ENCODE assay signal across 20 cellular contexts in the genomic region with DNA sequence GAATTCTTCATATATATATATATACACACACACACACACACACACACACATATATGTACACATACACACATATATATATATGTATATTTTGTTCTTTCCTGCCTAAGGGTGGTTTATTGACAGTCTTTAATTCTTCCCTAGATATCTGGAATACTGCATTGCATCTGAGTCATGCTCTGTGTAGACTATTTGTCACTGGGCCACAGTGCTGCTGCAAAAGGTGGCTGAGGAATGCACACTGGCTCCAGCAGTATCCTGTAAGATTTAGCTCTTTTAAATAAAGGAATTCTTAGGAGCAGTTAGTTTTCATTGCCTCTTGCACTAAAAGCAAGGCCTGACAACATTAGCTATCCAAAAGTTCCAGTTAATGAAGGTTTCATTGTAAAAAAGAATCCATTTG.
DNase-seq lines count a peak whose midpoint lies in the region; ATAC-seq and TF ChIP-seq lines count a peak whose summit lies in the region.
"Had no signal": no experiment of that assay in that cellular context is flagged by ENCODE, and none has a peak within 500 bp of the region (broad histone marks: within the 10 kb centered on the region; RNA-seq: fewer than 3 reads in every experiment).

No MANE protein-coding gene starts in this region.

- H3K4me3 Mint-ChIP-seq in Caco-2 (ENCODE audit: unreplicated experiment) = no peak overlapping the region
- H3K4me3 Mint-ChIP-seq: CD8-positive, alpha-beta memory T cell; H9; HFFc6 had no signal

- no peak overlapping the region for H3K4me3 ChIP-seq in Caco-2 (ENCODE audit: low read depth, low read length)
- H3K4me3 ChIP-seq: SJCRH30 had no signal

- no peaks in the 10 kb centered on the region for H3K27me3 ChIP-seq in Caco-2 (replicated peaks; ENCODE audit: control insufficient read depth, insufficient read depth, low read length)
- H3K27me3 ChIP-seq: SJCRH30 had no signal

- no peak for ATAC-seq in GM19397 (IDR thresholded peaks at IDR 0.05; ENCODE audit: unreplicated experiment)

- CTCF ChIA-PET in Caco-2 (lab: Charles Lee) = no interaction called here

- peaks cover under 1% of the 10 kb centered on the region for H3K27me3 Mint-ChIP-seq in Caco-2 (ENCODE audit: insufficient read depth, unreplicated experiment)

- intact Hi-C loops in Caco-2 (cut with micrococcal nuclease; ENCODE audit: unreplicated experiment) = no loop called here

- H3K27ac Mint-ChIP-seq in Caco-2 (ENCODE audit: unreplicated experiment) = no peak overlapping the region
- H3K27ac Mint-ChIP-seq: CD8-positive, alpha-beta memory T cell; HFFc6 had no signal

- TF ChIP-seq CTCF in Caco-2 (IDR thresholded peaks at IDR 0.05; ENCODE audit: insufficient read depth in 1 of 2, low read depth in 1 of 2, low read length in 1 of 2, severe bottlenecking in 1 of 2, unreplicated experiment in 1 of 2) = no peak

- POLR2A ChIA-PET in Caco-2 (lab: Charles Lee) = no interaction called here

- no peaks in the 10 kb centered on the region for H3K9me3 ChIP-seq in Caco-2
- H3K9me3 ChIP-seq: SJCRH30 had no signal

- DNase-seq in AG08395 (ENCODE audit: low spot score) (peak; percentile 29), LoVo (ENCODE audit: low spot score) (peak; percentile 12), astrocyte of the hippocampus (ENCODE audit: low read depth, low spot score) (peak; percentile 64), kidney tubule cell (ENCODE audit: low spot score) (peak; percentile 38), cerebellar cortex (ENCODE audit: low spot score) (no peak), NCI-H345 treated with DMSO at 0.1 percent for 48 hours (lab: John Stamatoyannopoulos, UW; ENCODE audit: unreplicated experiment) (no peak), Caco-2 (no peak)
- DNase-seq: ACHN; CD8-positive, alpha-beta memory T cell; GF-D8; H9; HFFc6; Kasumi-1; NCI-H1092; NCI-H1436 treated with DMSO at 0.1 percent for 48 hours; NCI-H1930; NCI-H510A; NCI-H748 treated with DMSO at 0.1 percent for 48 hours; SJCRH30 had no signal

- no TSS peak for BruUV-seq in Caco-2 (replicated peaks; lab: Mats Ljungman, UMichigan)

- H3K36me3 ChIP-seq in Caco-2 (ENCODE audit: control insufficient read depth, insufficient read depth, low read length) = no peaks in the 10 kb centered on the region
- H3K36me3 ChIP-seq: SJCRH30 had no signal

- H3K36me3 Mint-ChIP-seq in Caco-2 (ENCODE audit: insufficient read depth, unreplicated experiment) = no peaks in the 10 kb centered on the region
- H3K36me3 Mint-ChIP-seq: CD8-positive, alpha-beta memory T cell had no signal

- H3K4me1 Mint-ChIP-seq in Caco-2 (ENCODE audit: low read depth, unreplicated experiment) = no peaks in the 10 kb centered on the region
- H3K4me1 Mint-ChIP-seq: CD8-positive, alpha-beta memory T cell had no signal

- H3K9me3 Mint-ChIP-seq in Caco-2 (ENCODE audit: unreplicated experiment) = no peaks in the 10 kb centered on the region
- H3K9me3 Mint-ChIP-seq: H9, HFFc6 had no signal

- no peaks in the 10 kb centered on the region for H3K4me1 ChIP-seq in Caco-2
- H3K4me1 ChIP-seq: SJCRH30 had no signal

Comparison
In these comparisons a context has a peak if more than half of its experiments do, and no peak if none do; other contexts are left out.
1. DNase-seq: peak in AG08395 (single experiment), LoVo (single experiment), astrocyte of the hippocampus (single experiment) and kidney tubule cell (single experiment); none in cerebellar cortex (single experiment), NCI-H345 treated with DMSO at 0.1 percent for 48 hours (single experiment) and Caco-2 (0 of 2).